Comparison of ENCODE assay signal across 1 cellular context in genomic region chr22:19173047-19174035, GRCh38.
TF ChIP-seq lines count a peak whose summit lies in the region.

No MANE protein-coding gene starts in this region.

TF ChIP-seq in endothelial cell of umbilical vein, 7 proteins besides CTCF, POLR2A, EP300 and RAD21:
- TF ChIP-seq FOS (IDR thresholded peaks at IDR 0.05; ENCODE audit: borderline replicate concordance, insufficient read depth, low read length): no peak
- no peak for TF ChIP-seq MAX (IDR thresholded peaks at IDR 0.05; ENCODE audit: insufficient read depth, insufficient read length)
- TF ChIP-seq EZH2 (IDR thresholded peaks at IDR 0.05; ENCODE audit: borderline replicate concordance, low read depth, low read length, severe bottlenecking): no peak
- no peak for TF ChIP-seq POLR2AphosphoS5 (IDR thresholded peaks at IDR 0.05; ENCODE audit: insufficient read depth, low read depth, low read length)
- TF ChIP-seq MYC (IDR thresholded peaks at IDR 0.05; ENCODE audit: low read depth, low read length): no peak
- TF ChIP-seq GATA2 (IDR thresholded peaks at IDR 0.05; ENCODE audit: insufficient read depth, insufficient read length, low read depth, low read length): no peak
- no peak for TF ChIP-seq JUN (IDR thresholded peaks at IDR 0.05; ENCODE audit: borderline replicate concordance, insufficient read depth, insufficient read length, low read depth)
